12 cellular contexts compared by ENCODE assay signal in the genomic region with DNA sequence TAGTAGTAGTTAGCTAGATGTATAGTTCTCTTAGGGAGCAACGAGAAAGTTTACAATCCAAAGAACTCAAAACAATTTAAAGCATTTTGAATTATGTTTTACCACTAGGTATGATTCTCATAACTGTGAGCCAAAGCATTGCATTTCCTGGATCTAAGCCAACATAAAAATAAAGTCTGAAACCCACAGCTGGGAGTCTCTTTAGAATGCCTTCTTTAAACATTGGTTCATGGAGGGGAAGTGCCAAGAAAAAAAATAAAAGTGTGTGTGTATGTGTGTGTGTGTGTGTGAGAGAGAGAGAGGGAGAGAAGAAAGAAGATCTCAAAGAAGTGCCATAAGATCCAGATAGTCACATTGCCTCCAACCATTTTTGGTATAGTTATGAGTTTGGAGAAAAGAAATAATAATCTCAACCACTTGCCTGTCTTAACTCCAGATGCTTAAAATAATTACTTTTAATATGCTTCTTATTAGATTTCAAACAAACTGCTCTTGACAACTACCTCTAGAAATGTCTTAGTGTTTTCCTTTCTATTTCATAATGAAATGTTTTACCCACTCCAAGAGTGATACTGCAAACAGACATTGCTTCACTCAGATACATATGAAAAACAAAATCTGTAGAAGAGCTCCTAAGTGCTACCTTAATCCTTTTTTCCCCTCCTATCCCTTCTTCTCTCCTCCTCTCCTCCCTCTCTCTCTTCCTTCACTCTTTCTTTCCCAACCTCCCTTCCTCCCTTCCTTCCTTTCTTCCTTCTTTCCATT.
A peak's percentile ranks its signal among the peaks of the same experiment; 100 is the strongest.
DNase-seq lines count a peak whose midpoint lies in the region; ATAC-seq and TF ChIP-seq lines count a peak whose summit lies in the region.
"Had no signal": no experiment of that assay in that cellular context is flagged by ENCODE, and none has a peak within 500 bp of the region (broad histone marks: within the 10 kb centered on the region; RNA-seq: fewer than 3 reads in every experiment).

No MANE protein-coding gene starts in this region.

- H3K4me1 ChIP-seq in Loucy (ENCODE audit: insufficient read depth, low read length, poor library complexity, severe bottlenecking) (peaks cover 9% of the 10 kb centered on the region), OCI-LY7 (ENCODE audit: insufficient read depth, low read length, poor library complexity, severe bottlenecking) (peaks cover 21% of the 10 kb centered on the region)
- H3K4me1 ChIP-seq: neural progenitor cell, SJSA1 had no signal

- H2AFZ ChIP-seq in Loucy (ENCODE audit: low read length) (peak overlapping the region; percentile 54; the same call in 1 of the 2 replicates), OCI-LY7 (ENCODE audit: low read length) (peak overlapping the region; percentile 43)
- H2AFZ ChIP-seq: neural progenitor cell had no signal

- H3K79me2 ChIP-seq in Loucy (ENCODE audit: insufficient read depth, low read length): no peaks in the 10 kb centered on the region
- H3K79me2 ChIP-seq in OCI-LY7 (ENCODE audit: insufficient read depth, low read depth, low read length): no peaks in the 10 kb centered on the region

- DNase-seq in OCI-LY7 (ENCODE audit: low spot score): peak; percentile 52
- DNase-seq in fibroblast of gingiva (ENCODE audit: low read depth): peak; percentile 75
- peak; percentile 47 for DNase-seq in non-pigmented ciliary epithelial cell (ENCODE audit: low read depth)
- no peak for DNase-seq in GM19238 (ENCODE audit: insufficient read length, low spot score)
- no peak for DNase-seq in T-helper 1 cell
- DNase-seq in hypothalamus (lab: John Stamatoyannopoulos, UW): no peak
- DNase-seq: activated effector memory CD4-positive, alpha-beta T cell treated with anti-CD3 and anti-CD28 coated beads, Interleukin-2, amount 50 U/mL, for 16 hours; CD4-positive, CD25-positive, alpha-beta regulatory T cell had no signal

- H3K4me3 ChIP-seq in Loucy (ENCODE audit: low read length, poor library complexity, severe bottlenecking) (no peak overlapping the region), OCI-LY7 (ENCODE audit: low read depth, low read length, poor library complexity, severe bottlenecking) (no peak overlapping the region)
- H3K4me3 ChIP-seq: neural progenitor cell, SJSA1 had no signal

- H3K9me2 ChIP-seq in Loucy (replicated peaks; ENCODE audit: low read depth, low read length) (no peaks in the 10 kb centered on the region), OCI-LY7 (ENCODE audit: insufficient read depth, low read length) (no peaks in the 10 kb centered on the region)

- no peak overlapping the region for H3K9ac ChIP-seq in Loucy (ENCODE audit: low read depth, low read length, poor library complexity, severe bottlenecking)
- H3K9ac ChIP-seq: neural progenitor cell had no signal

- H4K20me1 ChIP-seq in Loucy (ENCODE audit: insufficient read depth, low read length, poor library complexity, severe bottlenecking): no peaks in the 10 kb centered on the region
- no peaks in the 10 kb centered on the region for H4K20me1 ChIP-seq in OCI-LY7 (ENCODE audit: insufficient read depth, low read length)

- POLR2A ChIA-PET in OCI-LY7 (lab: Charles Lee): interaction anchor here (0.7 kb wide), 1 partner anchor 782 kb away, joined by 4 read pairs; no protein-coding TSS in a partner anchor

- intact Hi-C loops in OCI-LY7 (cut with micrococcal nuclease; ENCODE audit: unreplicated experiment): no loop called here

- H3K9me3 ChIP-seq in Loucy (ENCODE audit: insufficient read depth, low read depth, low read length) (no peaks in the 10 kb centered on the region), OCI-LY7 (ENCODE audit: low read length) (no peaks in the 10 kb centered on the region)
- H3K9me3 ChIP-seq: SJSA1 had no signal

- H3K27ac ChIP-seq in OCI-LY7 (ENCODE audit: low read depth, low read length, poor library complexity, severe bottlenecking): no peak overlapping the region
- H3K27ac ChIP-seq: neural progenitor cell, SJSA1 had no signal

- H3K27me3 ChIP-seq in Loucy (ENCODE audit: insufficient read depth, low read length, poor library complexity, severe bottlenecking): no peaks in the 10 kb centered on the region
- H3K27me3 ChIP-seq: neural progenitor cell, SJSA1 had no signal

- H3K36me3 ChIP-seq in Loucy (ENCODE audit: insufficient read depth, low read length) (no peaks in the 10 kb centered on the region), OCI-LY7 (ENCODE audit: insufficient read depth, low read length) (no peaks in the 10 kb centered on the region)
- H3K36me3 ChIP-seq: neural progenitor cell, SJSA1 had no signal

- H3F3A ChIP-seq in Loucy (ENCODE audit: low read depth): no peaks in the 10 kb centered on the region

- CTCF ChIA-PET in OCI-LY7 (lab: Charles Lee; ENCODE audit: unreplicated experiment): no interaction called here

- no peak for ATAC-seq in HG02840 (IDR thresholded peaks at IDR 0.05; ENCODE audit: low FRiP score, unreplicated experiment)

- H3K4me2 ChIP-seq in Loucy (ENCODE audit: low read depth, low read length, poor library complexity, severe bottlenecking): peak overlapping the region; percentile 13
- H3K4me2 ChIP-seq in OCI-LY7 (ENCODE audit: low read length): peak overlapping the region; percentile 51
- H3K4me2 ChIP-seq: neural progenitor cell had no signal

- no TSS peak for BruUV-seq in OCI-LY7 (replicated peaks; lab: Mats Ljungman, UMichigan)

- TF ChIP-seq CTCF in Loucy (conservative IDR thresholded peaks at IDR 0.05; ENCODE audit: low read length): no peak
- TF ChIP-seq CTCF in OCI-LY7 (conservative IDR thresholded peaks at IDR 0.05; ENCODE audit: low read length): no peak

Comparison
In these comparisons a context has a peak if more than half of its experiments do, and no peak if none do; other contexts are left out.
1. DNase-seq: peak in OCI-LY7 (single experiment), fibroblast of gingiva (single experiment) and non-pigmented ciliary epithelial cell (single experiment); none in GM19238 (single experiment), T-helper 1 cell (0 of 5) and hypothalamus (0 of 51).